Comparison of ENCODE assay signal across 25 cellular contexts in genomic region chr19:43152217-43152616, GRCh38. TPM values are rescaled to one million over a fixed set of nuclear protein-coding genes. Genes with fewer than 3 reads are reported as not detected.
"Had no signal": no experiment of that assay in that cellular context is flagged by ENCODE, and none has a peak within 500 bp of the region (broad histone marks: within the 10 kb centered on the region; RNA-seq: fewer than 3 reads in every experiment).

No MANE protein-coding gene starts in this region.

- H3K9me3 ChIP-seq: adrenal gland, thyroid gland had no signal

- H3K27ac ChIP-seq: adrenal gland, coronary artery, esophagus muscularis mucosa, left ventricle myocardium inferior, thyroid gland, WERI-Rb-1 had no signal

- FAIRE-seq: endometrium, frontal cortex had no signal

- H3K4me1 ChIP-seq: adrenal gland, esophagus muscularis mucosa, left ventricle myocardium inferior, thyroid gland had no signal

- DNase-seq: activated CD4-positive, alpha-beta T cell treated with anti-CD3 and anti-CD28 coated beads for 1 hour; activated gamma-delta T cell treated with Interleukin-2 at 50 U/mL for 16 hours; activated T-cell treated with anti-CD3 and anti-CD28 coated beads, Interleukin-2, amount 50 U/mL, for 72 hours; adrenal gland; central memory CD4-positive, alpha-beta T cell; head of caudate nucleus; kidney glomerular epithelial cell; left ventricle myocardium inferior; mammary epithelial cell; occipital lobe; retina; stimulated activated CD4-positive, alpha-beta T cell treated with anti-CD3 and anti-CD28 coated beads, Interleukin-2, amount 100 ng/mL, for 24 hours; stimulated activated naive CD4-positive, alpha-beta T cell treated with Interleukin-2 at 50 U/mL for 16 hours; thyroid gland; WERI-Rb-1 had no signal

- H3K36me3 ChIP-seq: adrenal gland, esophagus muscularis mucosa, left ventricle myocardium inferior, thyroid gland, WERI-Rb-1 had no signal

- H3K4me3 Mint-ChIP-seq: activated T-cell treated with anti-CD3 and anti-CD28 coated beads, Interleukin-2, amount 50 U/mL, for 72 hours had no signal

- H3K4me3 ChIP-seq: adrenal gland, coronary artery, esophagus muscularis mucosa, left ventricle myocardium inferior, thyroid gland had no signal

- H3K36me3 Mint-ChIP-seq: activated naive CD4-positive, alpha-beta T cell treated with anti-CD3 and anti-CD28 coated beads, Interleukin-2, amount 50 U/mL, for 72 hours had no signal

- H3K27me3 ChIP-seq: adrenal gland, esophagus muscularis mucosa, thyroid gland had no signal

- H3K27ac Mint-ChIP-seq: activated naive CD4-positive, alpha-beta T cell treated with anti-CD3 and anti-CD28 coated beads, Interleukin-2, amount 50 U/mL, for 72 hours; activated T-cell treated with anti-CD3 and anti-CD28 coated beads, Interleukin-2, amount 50 U/mL, for 72 hours had no signal

RNA-seq across cellular contexts. Expression of gene PSG5, which starts 34.1 kb away (rescaled TPM):
- total RNA-seq: activated CD8-positive, alpha-beta memory T cell treated with anti-CD3 and anti-CD28 coated beads for 36 hours; activated naive CD4-positive, alpha-beta T cell treated with anti-CD3 and anti-CD28 coated beads, Interleukin-2, amount 50 U/mL, for 72 hours; activated T-cell treated with anti-CD3 and anti-CD28 coated beads, Interleukin-2, amount 50 U/mL, for 72 hours; adrenal gland; esophagus muscularis mucosa; frontal cortex; left ventricle myocardium inferior; occipital lobe; posterior vena cava; subcutaneous adipose tissue; T-helper 2 cell treated with Interferon-gamma antibody and Interleukin-4, amounts not matched to agents 100 ng/mL and 5 ng/mL, for 36 hours; thyroid gland; urinary bladder had no signal

RNA-seq across cellular contexts. Expression of gene PSG4, which starts 53.2 kb away (rescaled TPM):
- total RNA-seq: activated CD8-positive, alpha-beta memory T cell treated with anti-CD3 and anti-CD28 coated beads for 36 hours; activated T-cell treated with anti-CD3 and anti-CD28 coated beads, Interleukin-2, amount 50 U/mL, for 72 hours; frontal cortex; left ventricle myocardium inferior; occipital lobe; posterior vena cava; subcutaneous adipose tissue; T-helper 2 cell treated with Interferon-gamma antibody and Interleukin-4, amounts not matched to agents 100 ng/mL and 5 ng/mL, for 36 hours; thyroid gland had no signal
